Comparison of ENCODE assay signal across 11 cellular contexts in the genomic region with DNA sequence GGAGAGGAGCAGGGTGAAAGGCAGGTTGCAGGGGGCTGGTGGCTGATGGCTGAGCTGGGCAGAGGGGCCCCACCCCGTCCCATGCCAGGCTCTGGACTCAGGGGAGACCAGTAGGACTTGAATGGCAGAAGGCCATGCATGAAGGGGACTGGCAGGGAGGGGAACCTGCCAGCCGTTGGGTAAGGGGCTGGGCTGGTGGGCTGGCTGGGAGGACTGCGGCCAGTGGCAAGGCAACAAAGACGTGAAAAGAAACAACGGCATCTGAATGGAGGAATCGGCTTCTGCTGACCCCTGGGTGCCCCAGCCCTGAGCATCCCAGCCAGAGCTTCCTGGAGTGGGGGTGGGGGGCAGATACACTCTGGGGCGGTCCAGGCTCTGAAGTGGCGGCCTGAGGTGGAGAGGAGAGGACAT. TPM values are rescaled to one million over a fixed set of nuclear protein-coding genes. Genes with fewer than 3 reads are reported as not detected.
DNase-seq lines count a peak whose midpoint lies in the region; ATAC-seq and TF ChIP-seq lines count a peak whose summit lies in the region.
"Had no signal": no experiment of that assay in that cellular context is flagged by ENCODE, and none has a peak within 500 bp of the region (broad histone marks: within the 10 kb centered on the region; RNA-seq: fewer than 3 reads in every experiment).

No MANE protein-coding gene starts in this region.

- H3K4me3 Mint-ChIP-seq in WTC11 (peak overlapping the region; percentile 65), osteocyte (ENCODE audit: unreplicated experiment) (peak overlapping the region; percentile 14)
- H3K4me3 Mint-ChIP-seq: natural killer cell had no signal

- no peak for DNase-seq in WTC11 (ENCODE audit: low spot score)
- no peak for DNase-seq in osteocyte (ENCODE audit: extremely low spot score, unreplicated experiment)
- DNase-seq in NCI-H1105 treated with DMSO at 0.1 percent for 48 hours (lab: John Stamatoyannopoulos, UW): no peak
- no peak for DNase-seq in dermis blood vessel endothelial cell
- DNase-seq in HK-2 (ENCODE audit: unreplicated experiment): no peak
- no peak for DNase-seq in glomerular visceral epithelial cell (ENCODE audit: extremely low spot score)
- DNase-seq: activated naive CD4-positive, alpha-beta T cell; natural killer cell had no signal

- no peak for TF ChIP-seq CTCF in WTC11 (IDR thresholded peaks at IDR 0.05)
- no peak for TF ChIP-seq CTCF in osteocyte (IDR thresholded peaks at IDR 0.05)

- CTCF ChIA-PET in WTC11 (lab: Charles Lee): interaction anchor here (0.5 to 7.5 kb wide), 20 partner anchors 8 to 415 kb away, joined by 3 to 74 read pairs (median 5); a partner anchor contains a TSS

- H3K4me1 ChIP-seq in ES-I3 (ENCODE audit: insufficient read depth, low read length): peaks cover 7% of the 10 kb centered on the region; the same call in 1 of the 2 replicates

- H3K27ac Mint-ChIP-seq in WTC11 (no peak overlapping the region), osteocyte (ENCODE audit: unreplicated experiment) (no peak overlapping the region)

- peak overlapping the region; percentile 50 for H3K9ac ChIP-seq in ES-I3 (ENCODE audit: low read depth, low read length)

- no peaks in the 10 kb centered on the region for H3K9me3 Mint-ChIP-seq in WTC11
- no peaks in the 10 kb centered on the region for H3K9me3 Mint-ChIP-seq in osteocyte (ENCODE audit: unreplicated experiment)
- H3K9me3 Mint-ChIP-seq: natural killer cell had no signal

- POLR2A ChIA-PET in WTC11 (lab: Charles Lee): interaction anchor here (0.5 to 1.9 kb wide), 2 partner anchors 12 to 72 kb away, joined by 3 to 8 read pairs; a partner anchor contains a TSS

- H3K4me3 ChIP-seq in iPS-18c (ENCODE audit: insufficient read depth, low read depth, low read length): peak overlapping the region; percentile 38; the same call in 1 of the 2 replicates
- H3K4me3 ChIP-seq: skin epidermis had no signal

- no peaks in the 10 kb centered on the region for H3K9me3 ChIP-seq in ES-I3 (ENCODE audit: control insufficient read depth, insufficient read depth, low read length)
- peaks cover 2% of the 10 kb centered on the region for H3K9me3 ChIP-seq in iPS-18c (ENCODE audit: control insufficient read depth, insufficient read depth, low read length)

- H3K27me3 Mint-ChIP-seq in WTC11 (ENCODE audit: low read depth): no peaks in the 10 kb centered on the region; the same call in 1 of the 2 replicates
- no peaks in the 10 kb centered on the region for H3K27me3 Mint-ChIP-seq in osteocyte (ENCODE audit: unreplicated experiment)

- H3K36me3 Mint-ChIP-seq in WTC11 (no peaks in the 10 kb centered on the region), osteocyte (ENCODE audit: unreplicated experiment) (peaks cover 3% of the 10 kb centered on the region)
- H3K36me3 Mint-ChIP-seq: natural killer cell had no signal

- H3K4me1 Mint-ChIP-seq in WTC11: peaks cover 18% of the 10 kb centered on the region
- H3K4me1 Mint-ChIP-seq in osteocyte (ENCODE audit: unreplicated experiment): peaks cover 20% of the 10 kb centered on the region

- H3K36me3 ChIP-seq in ES-I3 (ENCODE audit: insufficient read depth, low read length): no peaks in the 10 kb centered on the region

- peak; percentile 5; the same call in 1 of the 2 replicates for ATAC-seq in WTC11

TF ChIP-seq in WTC11, 78 proteins besides CTCF, POLR2A, EP300 and RAD21:
- no peak for TF ChIP-seq NFATC4 (CRISPR knock-in tag; IDR thresholded peaks at IDR 0.05)
- no peak for TF ChIP-seq ZNF317 (CRISPR knock-in tag; IDR thresholded peaks at IDR 0.05; ENCODE audit: borderline replicate concordance, low read depth)
- TF ChIP-seq, protein P1, sequence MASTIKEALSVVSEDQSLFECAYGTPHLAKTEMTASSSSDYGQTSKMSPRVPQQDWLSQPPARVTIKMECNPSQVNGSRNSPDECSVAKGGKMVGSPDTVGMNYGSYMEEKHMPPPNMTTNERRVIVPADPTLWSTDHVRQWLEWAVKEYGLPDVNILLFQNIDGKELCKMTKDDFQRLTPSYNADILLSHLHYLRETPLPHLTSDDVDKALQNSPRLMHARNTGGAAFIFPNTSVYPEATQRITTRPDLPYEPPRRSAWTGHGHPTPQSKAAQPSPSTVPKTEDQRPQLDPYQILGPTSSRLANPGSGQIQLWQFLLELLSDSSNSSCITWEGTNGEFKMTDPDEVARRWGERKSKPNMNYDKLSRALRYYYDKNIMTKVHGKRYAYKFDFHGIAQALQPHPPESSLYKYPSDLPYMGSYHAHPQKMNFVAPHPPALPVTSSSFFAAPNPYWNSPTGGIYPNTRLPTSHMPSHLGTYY (CRISPR knock-in tag; IDR thresholded peaks at IDR 0.05): no peak
- TF ChIP-seq RORB (CRISPR knock-in tag; IDR thresholded peaks at IDR 0.05): no peak
- no peak for TF ChIP-seq CREM (CRISPR knock-in tag; IDR thresholded peaks at IDR 0.05)

RNA-seq across cellular contexts. Expression of a gene that starts 11.6 kb away (rescaled TPM):
- total RNA-seq in WTC11 (2021): 5.8 to 8.7 TPM (median 6.2 TPM) in 3 replicates
- 11.0 and 11.9 TPM in 2 replicates for total RNA-seq in osteocyte
- 22.3 and 22.9 TPM in 2 replicates for total RNA-seq in dermis blood vessel endothelial cell

RNA-seq across cellular contexts. Expression of a gene that starts 16.9 kb away (rescaled TPM):
- total RNA-seq in WTC11 (2021) (1.5 to 3.7 TPM (median 2.8 TPM) in 3 replicates), osteocyte (9.4 and 9.7 TPM in 2 replicates), dermis blood vessel endothelial cell (3.3 and 5.6 TPM in 2 replicates)

RNA-seq across cellular contexts. Expression of a gene that starts 20.8 kb away (rescaled TPM):
- total RNA-seq in WTC11 (2021): 64.6 to 69.7 TPM (median 64.9 TPM) in 3 replicates
- total RNA-seq in osteocyte: 76.7 and 82.1 TPM in 2 replicates
- total RNA-seq in dermis blood vessel endothelial cell: 81.3 and 111 TPM in 2 replicates

RNA-seq across cellular contexts. Expression of a gene that starts 53.7 kb away (rescaled TPM):
- total RNA-seq in WTC11 (2021) (5.1 to 7.0 TPM (median 6.0 TPM) in 3 replicates), osteocyte (16.4 and 16.9 TPM in 2 replicates), dermis blood vessel endothelial cell (20.6 and 25.0 TPM in 2 replicates)
